In the genomic region with DNA sequence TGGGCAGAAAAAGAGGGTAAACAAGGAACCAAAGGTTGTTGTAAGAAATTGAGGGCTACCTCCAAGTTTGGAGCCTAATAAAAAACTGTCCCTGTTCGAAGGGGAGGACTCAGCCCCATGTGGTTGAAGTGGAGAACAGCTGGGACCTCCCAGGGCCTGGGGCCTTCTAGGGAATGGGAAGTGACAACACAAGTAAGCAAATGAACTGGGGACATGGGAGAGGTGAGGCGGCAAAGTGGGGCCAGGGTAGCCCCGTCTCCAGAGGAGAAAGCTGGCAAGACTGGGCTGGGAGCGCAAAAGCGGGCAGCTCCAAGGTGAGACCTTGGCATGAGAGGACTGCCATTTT, we compare ENCODE assay signal across 1 cellular context.
TF ChIP-seq lines count a peak whose summit lies in the region.

No MANE protein-coding gene starts in this region.

TF ChIP-seq in HCT116, 20 proteins besides CTCF, POLR2A, EP300 and RAD21:
- TF ChIP-seq, protein P1, sequence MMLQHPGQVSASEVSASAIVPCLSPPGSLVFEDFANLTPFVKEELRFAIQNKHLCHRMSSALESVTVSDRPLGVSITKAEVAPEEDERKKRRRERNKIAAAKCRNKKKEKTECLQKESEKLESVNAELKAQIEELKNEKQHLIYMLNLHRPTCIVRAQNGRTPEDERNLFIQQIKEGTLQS (IDR thresholded peaks at IDR 0.05) = no peak
- TF ChIP-seq SRF (IDR thresholded peaks at IDR 0.05; ENCODE audit: low read depth) = no peak
- TF ChIP-seq EZH2 (IDR thresholded peaks at IDR 0.05) = no peak
- TF ChIP-seq EGR1 (IDR thresholded peaks at IDR 0.05; ENCODE audit: low read depth) = no peak
- no peak for TF ChIP-seq EZH2phosphoT487 (IDR thresholded peaks at IDR 0.05; ENCODE audit: borderline replicate concordance)
- no peak for TF ChIP-seq YY1 (IDR thresholded peaks at IDR 0.05; ENCODE audit: extremely low read depth, insufficient replicate concordance, low read depth, low read length)
- no peak for TF ChIP-seq ZFX (IDR thresholded peaks at IDR 0.05)
- no peak for TF ChIP-seq TCF7L2 (IDR thresholded peaks at IDR 0.05; ENCODE audit: borderline replicate concordance, extremely low read depth, insufficient read depth, insufficient read length)
- no peak for TF ChIP-seq ZBTB33 (IDR thresholded peaks at IDR 0.05; ENCODE audit: extremely low read depth, insufficient replicate concordance, low read length)
- TF ChIP-seq, protein P2, sequence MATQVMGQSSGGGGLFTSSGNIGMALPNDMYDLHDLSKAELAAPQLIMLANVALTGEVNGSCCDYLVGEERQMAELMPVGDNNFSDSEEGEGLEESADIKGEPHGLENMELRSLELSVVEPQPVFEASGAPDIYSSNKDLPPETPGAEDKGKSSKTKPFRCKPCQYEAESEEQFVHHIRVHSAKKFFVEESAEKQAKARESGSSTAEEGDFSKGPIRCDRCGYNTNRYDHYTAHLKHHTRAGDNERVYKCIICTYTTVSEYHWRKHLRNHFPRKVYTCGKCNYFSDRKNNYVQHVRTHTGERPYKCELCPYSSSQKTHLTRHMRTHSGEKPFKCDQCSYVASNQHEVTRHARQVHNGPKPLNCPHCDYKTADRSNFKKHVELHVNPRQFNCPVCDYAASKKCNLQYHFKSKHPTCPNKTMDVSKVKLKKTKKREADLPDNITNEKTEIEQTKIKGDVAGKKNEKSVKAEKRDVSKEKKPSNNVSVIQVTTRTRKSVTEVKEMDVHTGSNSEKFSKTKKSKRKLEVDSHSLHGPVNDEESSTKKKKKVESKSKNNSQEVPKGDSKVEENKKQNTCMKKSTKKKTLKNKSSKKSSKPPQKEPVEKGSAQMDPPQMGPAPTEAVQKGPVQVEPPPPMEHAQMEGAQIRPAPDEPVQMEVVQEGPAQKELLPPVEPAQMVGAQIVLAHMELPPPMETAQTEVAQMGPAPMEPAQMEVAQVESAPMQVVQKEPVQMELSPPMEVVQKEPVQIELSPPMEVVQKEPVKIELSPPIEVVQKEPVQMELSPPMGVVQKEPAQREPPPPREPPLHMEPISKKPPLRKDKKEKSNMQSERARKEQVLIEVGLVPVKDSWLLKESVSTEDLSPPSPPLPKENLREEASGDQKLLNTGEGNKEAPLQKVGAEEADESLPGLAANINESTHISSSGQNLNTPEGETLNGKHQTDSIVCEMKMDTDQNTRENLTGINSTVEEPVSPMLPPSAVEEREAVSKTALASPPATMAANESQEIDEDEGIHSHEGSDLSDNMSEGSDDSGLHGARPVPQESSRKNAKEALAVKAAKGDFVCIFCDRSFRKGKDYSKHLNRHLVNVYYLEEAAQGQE (IDR thresholded peaks at IDR 0.05; ENCODE audit: low read depth) = no peak
- no peak for TF ChIP-seq POLR2AphosphoS5 (IDR thresholded peaks at IDR 0.05; ENCODE audit: low read depth, low read length)
- no peak for TF ChIP-seq ZNF274 (IDR thresholded peaks at IDR 0.05; ENCODE audit: low read depth, low read length)
- TF ChIP-seq ELF1 (IDR thresholded peaks at IDR 0.05; ENCODE audit: borderline replicate concordance, low read depth) = no peak
- no peak for TF ChIP-seq CBX3 (IDR thresholded peaks at IDR 0.05; ENCODE audit: low read depth)
- no peak for TF ChIP-seq JUND (IDR thresholded peaks at IDR 0.05)
- TF ChIP-seq FOSL1 (IDR thresholded peaks at IDR 0.05; ENCODE audit: low read depth) = no peak
- TF ChIP-seq SIN3A (IDR thresholded peaks at IDR 0.05; ENCODE audit: low read depth) = no peak
- TF ChIP-seq, protein P3, sequence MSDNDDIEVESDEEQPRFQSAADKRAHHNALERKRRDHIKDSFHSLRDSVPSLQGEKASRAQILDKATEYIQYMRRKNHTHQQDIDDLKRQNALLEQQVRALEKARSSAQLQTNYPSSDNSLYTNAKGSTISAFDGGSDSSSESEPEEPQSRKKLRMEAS (IDR thresholded peaks at IDR 0.05) = no peak
- no peak for TF ChIP-seq SP1 (IDR thresholded peaks at IDR 0.05; ENCODE audit: low read depth)
- TF ChIP-seq CEBPB (IDR thresholded peaks at IDR 0.05; ENCODE audit: low read depth) = no peak
